1 cellular context compared by ENCODE assay signal in the genomic region with DNA sequence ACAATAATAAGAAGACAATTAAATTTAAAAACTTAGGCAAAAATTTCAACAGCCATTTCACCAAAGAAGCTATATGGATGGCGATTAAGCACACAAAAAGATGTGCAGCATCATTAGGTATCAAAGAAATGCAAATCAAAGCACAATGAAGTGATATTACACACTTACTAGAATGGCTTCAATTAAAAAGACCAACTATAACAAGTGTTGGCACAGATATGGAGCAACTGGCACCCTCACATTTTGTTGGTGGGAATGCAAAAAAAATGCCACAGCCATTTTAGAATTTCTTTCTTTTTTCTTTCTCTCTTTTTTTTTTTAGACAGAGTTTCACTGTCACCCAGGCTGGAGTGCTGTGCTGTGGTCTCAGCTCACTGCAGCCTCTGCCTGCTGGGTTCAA.
TF ChIP-seq lines count a peak whose summit lies in the region.

No MANE protein-coding gene starts in this region.

TF ChIP-seq in HepG2, 621 proteins besides CTCF, POLR2A, EP300 and RAD21:
- no peak for TF ChIP-seq ZSCAN30 (CRISPR knock-in tag; IDR thresholded peaks at IDR 0.05)
- peak; percentile 23; the same call in 1 of the 2 replicates for TF ChIP-seq ZNF7 (CRISPR knock-in tag; IDR thresholded peaks at IDR 0.05)
